In the genomic region with DNA sequence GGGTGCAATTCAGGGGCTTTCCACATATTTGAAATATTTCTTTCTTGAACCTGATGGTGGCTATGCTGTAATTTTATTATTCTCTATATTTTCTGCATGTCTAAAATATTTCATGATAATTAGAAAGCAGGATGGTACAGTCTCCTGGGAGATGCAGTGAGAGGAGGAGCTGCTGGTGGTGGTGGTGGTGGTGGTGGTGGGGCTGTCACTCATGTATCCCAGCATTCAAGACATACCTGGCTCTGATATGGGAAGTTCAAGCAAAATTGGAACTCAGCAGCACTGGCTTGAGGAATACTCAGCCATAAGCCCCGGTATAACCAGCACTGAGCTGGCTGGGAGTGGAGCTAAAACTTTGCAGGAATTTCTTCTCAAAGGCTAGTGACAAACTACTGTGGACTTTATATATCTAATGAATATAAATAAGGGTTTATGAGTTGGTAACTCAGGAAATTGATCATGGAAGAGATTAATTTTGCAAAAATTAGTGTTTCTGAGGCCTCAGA, we compare ENCODE assay signal across 8 cellular contexts.
"Had no signal": no experiment of that assay in that cellular context is flagged by ENCODE, and none has a peak within 500 bp of the region (broad histone marks: within the 10 kb centered on the region; RNA-seq: fewer than 3 reads in every experiment).

No MANE protein-coding gene starts in this region.

- H3K4me1 Mint-ChIP-seq: neural crest cell had no signal

- DNase-seq: ovary had no signal

- H3K9me3 ChIP-seq: breast epithelium, ovary, testis had no signal

- H3K27me3 ChIP-seq: foreskin keratinocyte, ovary, testis had no signal

- H3K4me3 ChIP-seq: breast epithelium, ovary, testis had no signal

- H3K9me3 Mint-ChIP-seq: activated naive CD4-positive, alpha-beta T cell treated with anti-CD3 and anti-CD28 coated beads, Interleukin-2, amount 50 U/mL, for 24 hours; neural crest cell; stimulated activated naive CD8-positive, alpha-beta T cell treated with anti-CD3 and anti-CD28 coated beads, Interleukin-15, Interleukin-2, amounts not matched to agents 100 ng/mL and 50 ng/mL, for 24 hours had no signal

- H3K27ac Mint-ChIP-seq: activated naive CD4-positive, alpha-beta T cell treated with anti-CD3 and anti-CD28 coated beads, Interleukin-2, amount 50 U/mL, for 24 hours; stimulated activated naive CD8-positive, alpha-beta T cell treated with anti-CD3 and anti-CD28 coated beads, Interleukin-15, Interleukin-2, amounts not matched to agents 100 ng/mL and 50 ng/mL, for 24 hours had no signal

- H3K27me3 Mint-ChIP-seq: activated naive CD4-positive, alpha-beta T cell treated with anti-CD3 and anti-CD28 coated beads, Interleukin-2, amount 50 U/mL, for 24 hours; stimulated activated naive CD8-positive, alpha-beta T cell treated with anti-CD3 and anti-CD28 coated beads, Interleukin-15, Interleukin-2, amounts not matched to agents 100 ng/mL and 50 ng/mL, for 24 hours had no signal

- H3K27ac ChIP-seq: breast epithelium, foreskin keratinocyte, ovary, testis, WERI-Rb-1 had no signal

- H3K4me1 ChIP-seq: breast epithelium, foreskin keratinocyte, testis had no signal

- H3K36me3 ChIP-seq: breast epithelium, ovary, WERI-Rb-1 had no signal

- H3K4me3 Mint-ChIP-seq: activated naive CD4-positive, alpha-beta T cell treated with anti-CD3 and anti-CD28 coated beads, Interleukin-2, amount 50 U/mL, for 24 hours; neural crest cell; stimulated activated naive CD8-positive, alpha-beta T cell treated with anti-CD3 and anti-CD28 coated beads, Interleukin-15, Interleukin-2, amounts not matched to agents 100 ng/mL and 50 ng/mL, for 24 hours had no signal
